Comparison of ENCODE assay signal across 16 cellular contexts in the genomic region with DNA sequence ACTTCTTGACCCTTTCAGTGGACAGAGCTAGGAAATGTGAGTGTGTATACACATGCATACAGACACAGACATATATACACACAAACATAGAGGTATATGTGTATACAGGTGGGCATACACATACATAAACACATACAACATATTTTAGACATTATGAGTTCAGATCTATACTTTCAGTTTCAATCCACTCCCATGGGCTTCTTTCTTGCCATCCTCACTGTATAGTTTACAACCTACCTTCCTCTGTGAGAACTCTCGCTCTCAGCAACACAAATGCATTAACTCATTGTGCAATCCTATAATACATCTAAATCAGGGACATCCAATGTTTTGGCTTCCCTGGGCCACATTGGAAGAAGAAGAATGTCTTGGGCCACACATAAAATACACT. TPM values are rescaled to one million over a fixed set of nuclear protein-coding genes. Genes with fewer than 3 reads are reported as not detected.
DNase-seq lines count a peak whose midpoint lies in the region; ATAC-seq, FAIRE-seq and TF ChIP-seq lines count a peak whose summit lies in the region.
"Had no signal": no experiment of that assay in that cellular context is flagged by ENCODE, and none has a peak within 500 bp of the region (broad histone marks: within the 10 kb centered on the region; RNA-seq: fewer than 3 reads in every experiment).

No MANE protein-coding gene starts in this region.

- TF ChIP-seq RAD21 in GM12878 (IDR thresholded peaks at IDR 0.05; ENCODE audit: insufficient read depth, low read depth, low read length) = no peak

- TF ChIP-seq CTCF in GM12878 (IDR thresholded peaks at IDR 0.05 in 2 of 3, conservative IDR thresholded peaks at IDR 0.05 in 1 of 3; ENCODE audit: control insufficient read depth in 2 of 3, extremely low read depth in 1 of 3, insufficient read depth in 1 of 3, low read depth in 3 of 3, low read length in 3 of 3) = no peak
- no peak for TF ChIP-seq CTCF in upper lobe of left lung (IDR thresholded peaks at IDR 0.05)
- TF ChIP-seq CTCF in left ventricle myocardium inferior (IDR thresholded peaks at IDR 0.05; ENCODE audit: borderline replicate concordance) = no peak

- no peaks in the 10 kb centered on the region for H3K9me3 ChIP-seq in GM12878 (replicated peaks; ENCODE audit: control insufficient read depth, insufficient read depth, low read length)
- no peaks in the 10 kb centered on the region for H3K9me3 ChIP-seq in upper lobe of left lung
- H3K9me3 ChIP-seq in left ventricle myocardium inferior (replicated peaks) = no peaks in the 10 kb centered on the region
- H3K9me3 ChIP-seq: Caco-2, vagina had no signal

- peaks cover 15% of the 10 kb centered on the region; the same call in 1 of the 2 replicates for H3K4me1 ChIP-seq in GM12878 (ENCODE audit: control insufficient read depth, insufficient read depth, low read length)
- H3K4me1 ChIP-seq in upper lobe of left lung = peaks cover 0 to 2% (median 0%) of the 10 kb centered on the region in 4 donors
- H3K4me1 ChIP-seq in left ventricle myocardium inferior = no peaks in the 10 kb centered on the region
- H3K4me1 ChIP-seq: Caco-2 had no signal

- SMC1A ChIA-PET in GM12878 (lab: Charles Lee; ENCODE audit: uncharacterized antibody, unreplicated experiment) = interaction anchor here (0.7 to 5.5 kb wide), 14 partner anchors 9 to 235 kb away, joined by 3 to 57 read pairs (median 4); no protein-coding TSS in a partner anchor

- peak; percentile 79 for ATAC-seq in GM19025 (IDR thresholded peaks at IDR 0.05; ENCODE audit: low read depth, unreplicated experiment)
- ATAC-seq in GM21737 (IDR thresholded peaks at IDR 0.05; ENCODE audit: unreplicated experiment) = peak; percentile 81
- ATAC-seq in HG03103 (IDR thresholded peaks at IDR 0.05; ENCODE audit: low read depth, unreplicated experiment) = peak; percentile 76
- ATAC-seq in GM12878 = peak; percentile 86
- ATAC-seq in upper lobe of left lung (ENCODE audit: low FRiP score in 2 of 2) = no peak
- ATAC-seq: activated CD8-positive, alpha-beta T cell treated with anti-CD3 and anti-CD28 coated beads for 36 hours; naive thymus-derived CD8-positive, alpha-beta T cell had no signal

- POLR2A ChIA-PET in GM12878 (lab: Charles Lee) = interaction anchor here (0.5 to 0.9 kb wide), 3 partner anchors 24 to 189 kb away, joined by 3 read pairs; no protein-coding TSS in a partner anchor

- no peaks in the 10 kb centered on the region for H3K27me3 ChIP-seq in GM12878 (replicated peaks in 1 of 2; ENCODE audit: control insufficient read depth in 2 of 2, insufficient read depth in 2 of 2, low read length in 1 of 2)
- H3K27me3 ChIP-seq in upper lobe of left lung = no peaks in the 10 kb centered on the region
- H3K27me3 ChIP-seq in left ventricle myocardium inferior (ENCODE audit: low read depth) = no peaks in the 10 kb centered on the region
- H3K27me3 ChIP-seq: vagina had no signal

- H2AFZ ChIP-seq in GM12878 (ENCODE audit: control insufficient read depth, low read depth, low read length) = no peak overlapping the region

- H4K20me1 ChIP-seq in GM12878 (ENCODE audit: control insufficient read depth, insufficient read depth) = no peaks in the 10 kb centered on the region

- FAIRE-seq in GM12878 (lab: Jason Lieb, UNC) = peak; percentile 83
- FAIRE-seq: keratinocyte had no signal

- peak overlapping the region; percentile 40 for H3K4me2 ChIP-seq in GM12878 (ENCODE audit: control insufficient read depth, insufficient read depth)

- intact Hi-C loops in GM12878 (cut with micrococcal nuclease; ENCODE audit: unreplicated experiment) (no loop called here), left ventricle myocardium inferior (cut with micrococcal nuclease) (no loop called here)

- H3K36me3 ChIP-seq in GM12878 (ENCODE audit: control insufficient read depth in 2 of 2, insufficient read depth in 2 of 2, low read length in 1 of 2) (no peaks in the 10 kb centered on the region), upper lobe of left lung (no peaks in the 10 kb centered on the region), left ventricle myocardium inferior (no peaks in the 10 kb centered on the region)
- H3K36me3 ChIP-seq: vagina had no signal

- in situ Hi-C loops in GM12878 (cut with MboI) = no loop called here

- WGBS in GM12878 (ENCODE audit: insufficient coverage, insufficient replicate concordance, low lambda C conversion rate, missing lambda C conversion rate) = 6% methylated on average over 1 of the region's 1 CpG
- WGBS in upper lobe of left lung, 2 donors = 39 to 47% methylated on average over 1 of the region's 1 CpG

- no peak overlapping the region for H3K4me3 ChIP-seq in GM12878
- no peak overlapping the region for H3K4me3 ChIP-seq in upper lobe of left lung
- H3K4me3 ChIP-seq in left ventricle myocardium inferior = no peak overlapping the region
- H3K4me3 ChIP-seq: skin epidermis, vagina had no signal

- DNase-seq in GM12878 (ENCODE audit: low read depth, low spot score) = no peak
- DNase-seq in nucleus accumbens (lab: John Stamatoyannopoulos, UW) = no peak
- no peak for DNase-seq in retina
- DNase-seq in upper lobe of left lung = no peak
- DNase-seq in left ventricle myocardium inferior = no peak
- DNase-seq: activated CD8-positive, alpha-beta T cell treated with anti-CD3 and anti-CD28 coated beads for 36 hours; activated naive CD8-positive, alpha-beta T cell treated with anti-CD3 and anti-CD28 coated beads for 36 hours; Caco-2; naive thymus-derived CD8-positive, alpha-beta T cell; T-helper 1 cell had no signal

- TF ChIP-seq EP300 in GM12878 (IDR thresholded peaks at IDR 0.05; ENCODE audit: borderline replicate concordance in 1 of 2, control insufficient read depth in 1 of 2, low read depth in 2 of 2, low read length in 2 of 2) = no peak
- TF ChIP-seq EP300 in upper lobe of left lung (IDR thresholded peaks at IDR 0.05) = no peak

- H3K27ac ChIP-seq in GM12878 (ENCODE audit: control insufficient read depth, insufficient read depth) (no peak overlapping the region; the same call in 1 of the 2 replicates), upper lobe of left lung (no peak overlapping the region), left ventricle myocardium inferior (replicated peaks) (no peak overlapping the region)
- H3K27ac ChIP-seq: skin epidermis, vagina had no signal

- H3K9ac ChIP-seq in GM12878 (ENCODE audit: control insufficient read depth, insufficient read depth, low read length) = no peak overlapping the region

- CTCF ChIA-PET in GM12878 (lab: Yijun Ruan, JAX) = interaction anchor here (1.0 to 2.2 kb wide), 7 partner anchors 12 to 51 kb away, joined by 3 to 10 read pairs (median 4); no protein-coding TSS in a partner anchor

- TF ChIP-seq POLR2A in GM12878 (IDR thresholded peaks at IDR 0.05; ENCODE audit: low read depth, low read length) (no peak), upper lobe of left lung (IDR thresholded peaks at IDR 0.05) (no peak)

- BruUV-seq in GM12878 (replicated peaks; lab: Mats Ljungman, UMichigan) = no TSS peak

- RAD21 ChIA-PET in GM12878 (lab: Charles Lee; ENCODE audit: unreplicated experiment) = interaction anchor here (0.7 to 1.6 kb wide), 6 partner anchors 12 to 82 kb away, joined by 3 to 7 read pairs (median 4); no protein-coding TSS in a partner anchor

- no peaks in the 10 kb centered on the region for H3K79me2 ChIP-seq in GM12878 (ENCODE audit: control insufficient read depth, insufficient read depth, low read length)

RNA-seq across cellular contexts. Expression of gene SCEL, which starts 21.2 kb away (rescaled TPM):
- not detected in 2 replicates for total RNA-seq in GM12878 (2013; cell fraction: nucleolus; rRNA removed)
- total RNA-seq in GM12878 (2014; rRNA removed) = 0.27 TPM in 1 of 2 replicates, not detected in the other
- total RNA-seq in GM12878 (2014; rRNA removed; fragmentation: Illumina TruSeq; extraction: Trizol) = 0.27 and 0.28 TPM in 2 replicates
- total RNA-seq in GM12878 (2021) = 0.16 and 0.23 TPM in 2 replicates
- not detected for polyA plus RNA-seq in GM12878 (2011; ENCODE audit: low read depth)
- polyA plus RNA-seq in GM12878 (2011; rRNA removed) = 0.68 and 1.1 TPM in 2 replicates
- 0.25 and 0.33 TPM in 2 replicates for polyA plus RNA-seq in GM12878 (2011; cell fraction: cytosol; rRNA removed)
- polyA plus RNA-seq in GM12878 (2011; cell fraction: nucleus; rRNA removed) = 0.90 and 1.0 TPM in 2 replicates
- polyA plus RNA-seq in GM12878 (2012) = not detected in 2 replicates
- polyA plus RNA-seq in GM12878 (2014; fragmentation: Illumina TruSeq; extraction: Trizol) = 0.16 and 0.40 TPM in 2 replicates
- polyA plus RNA-seq in GM12878 (2014; fragmentation: Nextera tagmentation; extraction: Ambion mirVana) = under 1 TPM; 0.15 to 0.16 TPM
- polyA plus RNA-seq in GM12878 (2014; rRNA removed) = 0.09 TPM in 1 of 2 replicates, not detected in the other
- polyA plus RNA-seq in GM12878 (2016; fragmentation: Nextera tagmentation; extraction: Ambion mirVana) = under 1 TPM; 0.13 to 0.34 TPM
- polyA minus RNA-seq in GM12878 (2011; rRNA and poly(A)+ RNA removed) = 0.41 and 0.73 TPM in 2 replicates
- 1.1 TPM in 1 of 2 replicates, not detected in the other for polyA minus RNA-seq in GM12878 (2011; cell fraction: cytosol; rRNA and poly(A)+ RNA removed)
- polyA minus RNA-seq in GM12878 (2011; cell fraction: nucleus; rRNA and poly(A)+ RNA removed) = 0.24 and 0.48 TPM in 2 replicates
- total RNA-seq in upper lobe of left lung = 100 to 1,000 TPM in 2 of 6 donors, 10 to 100 TPM in 4; 32.5 to 175 (median 82.5) TPM
- total RNA-seq in left ventricle myocardium inferior = not detected
- total RNA-seq: activated CD8-positive, alpha-beta T cell treated with anti-CD3 and anti-CD28 coated beads for 36 hours; activated naive CD8-positive, alpha-beta T cell treated with anti-CD3 and anti-CD28 coated beads for 36 hours; naive thymus-derived CD8-positive, alpha-beta T cell had no signal
- polyA plus RNA-seq: naive thymus-derived CD8-positive, alpha-beta T cell had no signal

Comparison
In these comparisons a context has a peak if more than half of its experiments do, and no peak if none do; other contexts are left out.
1. ATAC-seq: peak in GM19025 (single experiment), GM21737 (single experiment), HG03103 (single experiment) and GM12878 (single experiment); none in upper lobe of left lung (0 of 2).
2. RNA of gene SCEL, which starts 21.2 kb away (total RNA-seq): 32.5 to 175 TPM in upper lobe of left lung; 0.16 to 0.28 TPM in GM12878 and not detected in left ventricle myocardium inferior (single experiment); every median in the first group is over 10 times any median in the second.